ENCODE assay signal across 15 cellular contexts in the genomic region with DNA sequence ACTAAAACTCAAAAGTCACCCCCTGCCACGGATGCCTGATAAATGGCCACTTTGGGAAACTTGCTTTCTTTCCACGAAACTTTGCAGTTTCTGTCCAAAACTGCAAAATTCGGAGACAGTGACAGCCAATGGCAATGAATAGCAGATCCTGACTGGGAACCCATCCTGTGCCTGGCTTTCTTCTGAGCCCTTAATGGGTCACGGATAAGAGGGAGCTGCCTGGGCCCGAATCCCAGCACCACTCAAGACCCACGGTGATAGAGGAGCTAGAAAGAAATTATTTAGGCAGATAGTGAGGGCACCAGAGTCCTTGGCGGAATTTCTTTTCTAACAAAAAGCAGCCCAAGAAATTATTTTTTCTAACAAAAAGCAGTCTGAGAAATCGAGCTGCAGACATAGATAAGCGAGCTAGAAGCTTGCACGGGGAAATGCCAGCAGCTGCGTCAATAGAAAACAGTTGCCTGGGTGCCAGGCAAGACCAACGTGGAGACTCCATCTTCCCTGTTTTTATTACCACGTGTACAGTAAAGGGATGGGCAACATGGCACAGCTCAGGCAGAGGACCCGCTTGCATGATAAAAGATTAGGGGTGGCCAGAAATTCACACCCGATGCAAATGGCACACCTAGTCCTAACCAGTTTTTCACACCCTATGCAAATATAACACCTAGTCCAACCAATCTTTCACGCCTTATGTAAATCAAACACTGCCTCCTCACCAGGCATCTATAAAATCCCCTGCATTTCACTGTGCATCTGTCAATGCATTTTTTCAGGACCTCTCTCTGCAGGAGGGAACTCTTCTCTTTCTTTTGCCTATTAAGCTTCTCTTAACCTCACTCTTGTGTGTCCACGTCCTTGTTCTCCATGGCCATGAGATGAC. TPM values are rescaled to one million over a fixed set of nuclear protein-coding genes. Genes with fewer than 3 reads are reported as not detected.
DNase-seq lines count a peak whose midpoint lies in the region; ATAC-seq, FAIRE-seq and TF ChIP-seq lines count a peak whose summit lies in the region.
"Had no signal": no experiment of that assay in that cellular context is flagged by ENCODE, and none has a peak within 500 bp of the region (broad histone marks: within the 10 kb centered on the region; RNA-seq: fewer than 3 reads in every experiment).

No MANE protein-coding gene starts in this region.

- dilution Hi-C loops in mammary epithelial cell (cut with HindIII; ENCODE audit: low sequenced_read_pairs): no loop called here

- 69% methylated on average over 17 of the region's 17 CpGs for WGBS in mammary epithelial cell (ENCODE audit: low coverage, missing lambda C conversion rate)
- WGBS in pancreas, 2 donors: 25 to 33% methylated on average over 17 of the region's 17 CpGs

- H3K27me3 ChIP-seq in mammary epithelial cell (ENCODE audit: insufficient read depth, low read length): no peaks in the 10 kb centered on the region
- no peaks in the 10 kb centered on the region for H3K27me3 ChIP-seq in pancreas
- H3K27me3 ChIP-seq: hepatocyte, SJSA1 had no signal

- H3K27me3 Mint-ChIP-seq in MCF 10A (ENCODE audit: insufficient read depth, unreplicated experiment): no peaks in the 10 kb centered on the region

- no peak overlapping the region for H3K27ac ChIP-seq in mammary epithelial cell (ENCODE audit: insufficient read depth, low read depth, low read length)
- H3K27ac ChIP-seq in OCI-LY7 (ENCODE audit: low read depth, low read length, poor library complexity, severe bottlenecking): no peak overlapping the region
- H3K27ac ChIP-seq in pancreas: no peak overlapping the region
- H3K27ac ChIP-seq: hepatocyte, SJSA1, thoracic aorta had no signal

- POLR2A ChIA-PET in MCF 10A (lab: Yijun Ruan, JAX): no interaction called here
- POLR2A ChIA-PET in OCI-LY7 (lab: Charles Lee): no interaction called here
- POLR2A ChIA-PET in GM10248 (lab: Yijun Ruan, JAX): interaction anchor here (0.6 kb wide), 2 partner anchors 15 to 58 kb away, joined by 3 read pairs; no protein-coding TSS in a partner anchor

- H3K9me2 ChIP-seq in OCI-LY7 (ENCODE audit: insufficient read depth, low read length): no peaks in the 10 kb centered on the region

- DNase-seq in MCF 10A (ENCODE audit: unreplicated experiment): no peak
- no peak for DNase-seq in mammary epithelial cell
- DNase-seq in OCI-LY7 (ENCODE audit: low spot score): no peak
- peak in 2 of 6 donors; percentile 21 to 31 for DNase-seq in pancreas
- no peak for DNase-seq in GM10248 (ENCODE audit: extremely low spot score)
- no peak for DNase-seq in NCI-H2227 (lab: John Stamatoyannopoulos, UW; ENCODE audit: unreplicated experiment)
- DNase-seq: activated CD4-positive, CD25-positive, alpha-beta regulatory T cell treated with anti-CD3 and anti-CD28 coated beads, Interleukin-2, amount 50 U/mL, for 72 hours; NCI-H2029 treated with DMSO at 0.1 percent for 48 hours had no signal

- H3K4me1 Mint-ChIP-seq in MCF 10A (ENCODE audit: insufficient read depth, unreplicated experiment): no peaks in the 10 kb centered on the region
- H3K4me1 Mint-ChIP-seq: brain, mesothelial cell of epicardium had no signal

- no peak overlapping the region for H3K4me2 ChIP-seq in mammary epithelial cell (ENCODE audit: insufficient read depth, low read depth, low read length)
- H3K4me2 ChIP-seq in OCI-LY7 (ENCODE audit: low read length): no peak overlapping the region
- H3K4me2 ChIP-seq: hepatocyte had no signal

- peaks cover 5% of the 10 kb centered on the region for H3K9me3 Mint-ChIP-seq in MCF 10A (ENCODE audit: unreplicated experiment)
- H3K9me3 Mint-ChIP-seq: brain had no signal

- H3K36me3 ChIP-seq in mammary epithelial cell (ENCODE audit: insufficient read depth, low read length) (peaks cover 11% of the 10 kb centered on the region), OCI-LY7 (ENCODE audit: insufficient read depth, low read length) (peaks cover 40% of the 10 kb centered on the region), pancreas (peaks cover 0 to 15% (median 11%) of the 10 kb centered on the region in 3 donors)

- H3K4me3 Mint-ChIP-seq in MCF 10A (ENCODE audit: unreplicated experiment): no peak overlapping the region
- H3K4me3 Mint-ChIP-seq: brain, mesothelial cell of epicardium had no signal

- H3K4me3 ChIP-seq in mammary epithelial cell (replicated peaks in 1 of 3; ENCODE audit: insufficient read depth in 1 of 3, low read depth in 2 of 3, low read length in 3 of 3) (no peak overlapping the region), OCI-LY7 (ENCODE audit: low read depth, low read length, poor library complexity, severe bottlenecking) (no peak overlapping the region), pancreas (no peak overlapping the region)
- H3K4me3 ChIP-seq: hepatocyte, SJSA1, thoracic aorta had no signal

- no peaks in the 10 kb centered on the region for H4K20me1 ChIP-seq in mammary epithelial cell (ENCODE audit: insufficient read depth, low read length)
- H4K20me1 ChIP-seq in OCI-LY7 (ENCODE audit: insufficient read depth, low read length): no peaks in the 10 kb centered on the region

- no peak for FAIRE-seq in pancreas (lab: Jason Lieb, UNC)
- FAIRE-seq: endometrium had no signal

- H3K36me3 Mint-ChIP-seq in MCF 10A (ENCODE audit: insufficient read depth, unreplicated experiment): peaks cover 25% of the 10 kb centered on the region

- CTCF ChIA-PET in MCF 10A (lab: Yijun Ruan, JAX): interaction anchor here (0.6 kb wide), 1 partner anchor 26 kb away, joined by 4 read pairs; no protein-coding TSS in a partner anchor
- CTCF ChIA-PET in mammary epithelial cell (lab: Charles Lee; ENCODE audit: low non-redundant PET): no interaction called here
- CTCF ChIA-PET in OCI-LY7 (lab: Charles Lee; ENCODE audit: unreplicated experiment): no interaction called here
- CTCF ChIA-PET in GM10248 (lab: Yijun Ruan, JAX): interaction anchor here (1.1 to 1.7 kb wide), 5 partner anchors 15 to 26 kb away, joined by 3 to 7 read pairs (median 5); no protein-coding TSS in a partner anchor

- H3K4me1 ChIP-seq in mammary epithelial cell (ENCODE audit: insufficient read depth, low read length): no peaks in the 10 kb centered on the region
- peaks cover 27% of the 10 kb centered on the region for H3K4me1 ChIP-seq in OCI-LY7 (ENCODE audit: insufficient read depth, low read length, poor library complexity, severe bottlenecking)
- H3K4me1 ChIP-seq in pancreas: no peaks in the 10 kb centered on the region
- H3K4me1 ChIP-seq: SJSA1 had no signal

- in situ Hi-C loops in mammary epithelial cell (cut with MboI; ENCODE audit: low sequenced_read_pairs in 2 of 2): no loop called here

- TF ChIP-seq CTCF in MCF 10A (IDR thresholded peaks at IDR 0.05; ENCODE audit: unreplicated experiment): no peak
- no peak for TF ChIP-seq CTCF in mammary epithelial cell (conservative IDR thresholded peaks at IDR 0.05 in 1 of 2, IDR thresholded peaks at IDR 0.05 in 1 of 2; ENCODE audit: extremely low read depth in 1 of 2, insufficient read depth in 1 of 2, low read depth in 1 of 2, low read length in 2 of 2)
- no peak for TF ChIP-seq CTCF in OCI-LY7 (conservative IDR thresholded peaks at IDR 0.05; ENCODE audit: low read length)
- TF ChIP-seq CTCF in pancreas (IDR thresholded peaks at IDR 0.05): no peak
- TF ChIP-seq CTCF in GM10248 (IDR thresholded peaks at IDR 0.05; ENCODE audit: control extremely low read depth, extremely low read depth, low read depth, missing control alignments): no peak

- BruUV-seq in MCF 10A (replicated peaks; lab: Mats Ljungman, UMichigan) (TSS peak; percentile 7), mammary epithelial cell (replicated peaks; lab: Mats Ljungman, UMichigan) (no TSS peak), OCI-LY7 (replicated peaks; lab: Mats Ljungman, UMichigan) (TSS peak; percentile 20)

- H3K9me3 ChIP-seq in mammary epithelial cell (replicated peaks; ENCODE audit: insufficient read depth, low read length) (no peaks in the 10 kb centered on the region), OCI-LY7 (ENCODE audit: low read length) (no peaks in the 10 kb centered on the region), pancreas (no peaks in the 10 kb centered on the region)
- H3K9me3 ChIP-seq: SJSA1, thoracic aorta had no signal

- peak; percentile 64 to 80 (median 78) for ATAC-seq in pancreas

- H3K9ac ChIP-seq in mammary epithelial cell (ENCODE audit: insufficient read depth, low read length): no peak overlapping the region

- H3K27ac Mint-ChIP-seq in MCF 10A (ENCODE audit: low read depth, unreplicated experiment): no peak overlapping the region
- H3K27ac Mint-ChIP-seq: mesothelial cell of epicardium had no signal

- intact Hi-C loops in MCF 10A (cut with micrococcal nuclease): no loop called here
- intact Hi-C loops in mammary epithelial cell (cut with micrococcal nuclease): no loop called here
- intact Hi-C loops in OCI-LY7 (cut with micrococcal nuclease; ENCODE audit: unreplicated experiment): no loop called here
- intact Hi-C loops in pancreas (cut with DNase I): no loop called here

- no peak overlapping the region for H2AFZ ChIP-seq in mammary epithelial cell (ENCODE audit: low read depth, low read length)
- H2AFZ ChIP-seq in OCI-LY7 (ENCODE audit: low read length): no peak overlapping the region
- H2AFZ ChIP-seq: hepatocyte had no signal

- H3K79me2 ChIP-seq in mammary epithelial cell (ENCODE audit: insufficient read depth, low read length) (no peaks in the 10 kb centered on the region), OCI-LY7 (ENCODE audit: insufficient read depth, low read depth, low read length) (no peaks in the 10 kb centered on the region)
- H3K79me2 ChIP-seq: hepatocyte had no signal

RNA-seq across cellular contexts. Expression of a gene that starts 7.1 kb away (rescaled TPM):
- total RNA-seq in MCF 10A (2022) (0.49 TPM in 1 of 2 replicates, not detected in the other), mammary epithelial cell (under 1 TPM; under 0.01 to 0.28 TPM), OCI-LY7 (2022) (70.4 and 79.0 TPM in 2 replicates), pancreas (1 to 10 TPM; 2.2 to 5.9 (median 3.6) TPM)
- polyA plus RNA-seq in mammary epithelial cell (0.03 TPM), pancreas (10 to 100 TPM; 12.5 to 13.2 TPM)
- polyA minus RNA-seq in mammary epithelial cell: not detected
- total RNA-seq in OCI-LY7 (2014; rRNA removed; shearing (Covaris generic)): 52.4 and 57.6 TPM in 2 replicates
- total RNA-seq: pulmonary artery endothelial cell, SJSA1 had no signal

RNA-seq across cellular contexts. Expression of a gene that starts 24.7 kb away (rescaled TPM):
- 41.6 and 50.1 TPM in 2 replicates for total RNA-seq in MCF 10A (2022)
- total RNA-seq in mammary epithelial cell: 10 to 100 TPM; 46.0 to 70.1 TPM
- 131 TPM for polyA plus RNA-seq in mammary epithelial cell
- polyA minus RNA-seq in mammary epithelial cell: 123 TPM
- total RNA-seq in OCI-LY7 (2014; rRNA removed; shearing (Covaris generic)): 64.9 and 69.1 TPM in 2 replicates
- total RNA-seq in OCI-LY7 (2022): 124 and 138 TPM in 2 replicates
- total RNA-seq in pancreas: 10 to 100 TPM; 18.6 to 40.8 (median 27.8) TPM
- polyA plus RNA-seq in pancreas: 10 to 100 TPM; 12.0 to 18.0 TPM

RNA-seq across cellular contexts. Expression of a gene that starts 36.9 kb away (rescaled TPM):
- not detected in 2 replicates for total RNA-seq in MCF 10A (2022)
- total RNA-seq in mammary epithelial cell: not detected
- not detected for polyA plus RNA-seq in mammary epithelial cell
- not detected for polyA minus RNA-seq in mammary epithelial cell
- total RNA-seq in OCI-LY7 (2014; rRNA removed; shearing (Covaris generic)): 5.4 TPM in 1 of 2 replicates, not detected in the other
- not detected in 2 replicates for total RNA-seq in OCI-LY7 (2022)
- total RNA-seq in pancreas: not detected
- not detected for polyA plus RNA-seq in pancreas
- total RNA-seq: hepatocyte, mesothelial cell of epicardium, pulmonary artery endothelial cell, SJSA1, thoracic aorta had no signal
- polyA plus RNA-seq: hepatocyte had no signal

RNA-seq across cellular contexts. Expression of a gene that starts 48.8 kb away (rescaled TPM):
- total RNA-seq in MCF 10A (2022) (48.1 and 53.7 TPM in 2 replicates), mammary epithelial cell (10 to 100 TPM; 57.3 to 59.5 TPM), OCI-LY7 (2022) (64.5 and 65.7 TPM in 2 replicates), pancreas (10 to 100 TPM; 14.8 to 29.1 (median 20.7) TPM)
- polyA plus RNA-seq in mammary epithelial cell (90.5 TPM), pancreas (10 to 100 TPM; 33.1 to 48.6 TPM)
- 28.6 TPM for polyA minus RNA-seq in mammary epithelial cell
- total RNA-seq in OCI-LY7 (2014; rRNA removed; shearing (Covaris generic)): 71.0 and 104 TPM in 2 replicates

Comparison
In these comparisons a context has a peak if more than half of its experiments do, and no peak if none do; other contexts are left out.
1. CTCF ChIA-PET loops: an anchor here in MCF 10A (0.6 kb wide) and GM10248 (1.1 to 1.7 kb wide); none called in mammary epithelial cell and OCI-LY7.
2. RNA of a gene that starts 7.1 kb away (total RNA-seq): 52.4 to 79.0 TPM in OCI-LY7; 2.2 to 5.9 TPM in pancreas, 0.49 TPM in MCF 10A and under 0.01 to 0.28 TPM in mammary epithelial cell; every median in the first group is over 4 times any median in the second.